In the genomic region with DNA sequence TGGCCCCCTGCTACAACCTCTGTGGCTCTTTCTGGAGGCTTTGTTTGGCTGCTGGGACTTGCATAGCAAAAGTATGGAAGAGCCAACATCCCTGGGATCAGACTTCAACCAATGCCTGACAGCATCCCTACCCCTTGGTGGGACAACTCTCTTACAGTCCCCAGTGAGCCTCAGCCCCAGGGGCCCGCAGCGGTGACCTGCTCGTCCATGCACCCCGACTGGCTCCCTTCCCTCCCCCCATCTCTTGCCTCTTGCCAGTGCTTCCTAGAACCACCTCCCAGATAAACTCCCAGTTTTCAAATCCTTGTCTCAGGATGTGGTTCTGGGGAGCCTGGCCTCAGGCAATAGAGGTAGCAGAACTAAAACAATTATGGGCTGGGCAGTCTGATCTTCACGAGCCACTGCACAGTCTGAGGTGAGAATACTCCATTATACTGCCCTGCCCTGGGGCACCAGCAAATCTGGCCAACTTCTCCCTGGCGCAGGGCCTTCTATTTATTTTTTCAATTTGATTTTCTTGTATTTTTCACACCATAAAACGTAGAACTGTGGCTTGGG, we compare ENCODE assay signal across 13 cellular contexts.
DNase-seq lines count a peak whose midpoint lies in the region; TF ChIP-seq lines count a peak whose summit lies in the region.
"Had no signal": no experiment of that assay in that cellular context is flagged by ENCODE, and none has a peak within 500 bp of the region (broad histone marks: within the 10 kb centered on the region; RNA-seq: fewer than 3 reads in every experiment).

No MANE protein-coding gene starts in this region.

- H3K4me1 Mint-ChIP-seq in nephron progenitor cell: peaks cover 70% of the 10 kb centered on the region

- H3K27me3 Mint-ChIP-seq in nephron progenitor cell (ENCODE audit: low read depth, poor library complexity): peaks cover 12% of the 10 kb centered on the region
- H3K27me3 Mint-ChIP-seq: CD4-positive, CD25-positive, alpha-beta regulatory T cell had no signal

- peak; percentile 38 for DNase-seq in activated effector memory CD4-positive, alpha-beta T cell treated with anti-CD3 and anti-CD28 coated beads, Interleukin-2, amount 50 U/mL, for 16 hours
- DNase-seq in activated effector memory CD4-positive, alpha-beta T cell treated with Interleukin-2 at 50 U/mL for 16 hours: no peak
- peak; percentile 62 for DNase-seq in RPMI7951 (ENCODE audit: low read depth)
- no peak for DNase-seq in nephron progenitor cell
- no peak for DNase-seq in NCI-H2107 (lab: John Stamatoyannopoulos, UW)
- DNase-seq in cerebellum (ENCODE audit: low spot score): no peak
- DNase-seq in stimulated activated CD8-positive, alpha-beta memory T cell treated with anti-CD3 and anti-CD28 coated beads, Interleukin-4, amount 100 ng/mL, for 48 hours: no peak
- DNase-seq: 8988T; AML-193; CD4-positive, CD25-positive, alpha-beta regulatory T cell; H7; IMR-90 had no signal

- H3K9me3 Mint-ChIP-seq in nephron progenitor cell: no peaks in the 10 kb centered on the region
- H3K9me3 Mint-ChIP-seq: CD4-positive, CD25-positive, alpha-beta regulatory T cell; GM23338 had no signal

- no peak for TF ChIP-seq CTCF in nephron progenitor cell (IDR thresholded peaks at IDR 0.05)

- H3K36me3 Mint-ChIP-seq in nephron progenitor cell (ENCODE audit: low read depth): no peaks in the 10 kb centered on the region
- H3K36me3 Mint-ChIP-seq: CD4-positive, CD25-positive, alpha-beta regulatory T cell had no signal

- no peak overlapping the region for H3K4me3 Mint-ChIP-seq in nephron progenitor cell
- H3K4me3 Mint-ChIP-seq: CD4-positive, CD25-positive, alpha-beta regulatory T cell; GM23338 had no signal

- H3K27ac Mint-ChIP-seq in nephron progenitor cell: peak overlapping the region; percentile 88
- H3K27ac Mint-ChIP-seq: GM23338 had no signal

Comparison
In these comparisons a context has a peak if more than half of its experiments do, and no peak if none do; other contexts are left out.
1. DNase-seq: peak in activated effector memory CD4-positive, alpha-beta T cell treated with anti-CD3 and anti-CD28 coated beads, Interleukin-2, amount 50 U/mL, for 16 hours (single experiment) and RPMI7951 (single experiment); none in activated effector memory CD4-positive, alpha-beta T cell treated with Interleukin-2 at 50 U/mL for 16 hours (single experiment), nephron progenitor cell (single experiment), NCI-H2107 (single experiment), cerebellum (single experiment) and stimulated activated CD8-positive, alpha-beta memory T cell treated with anti-CD3 and anti-CD28 coated beads, Interleukin-4, amount 100 ng/mL, for 48 hours (single experiment).